ENCODE assay signal across 17 cellular contexts in genomic region chr4:7642764-7643495, GRCh38.
A peak's percentile ranks its signal among the peaks of the same experiment; 100 is the strongest.
DNase-seq lines count a peak whose midpoint lies in the region; ATAC-seq and TF ChIP-seq lines count a peak whose summit lies in the region.
"Had no signal": no experiment of that assay in that cellular context is flagged by ENCODE, and none has a peak within 500 bp of the region (broad histone marks: within the 10 kb centered on the region; RNA-seq: fewer than 3 reads in every experiment).

No MANE protein-coding gene starts in this region.

- no peaks in the 10 kb centered on the region for H4K20me1 ChIP-seq in Karpas-422 (ENCODE audit: insufficient read depth, low read depth, low read length)
- H4K20me1 ChIP-seq: BLaER1 had no signal

- peaks cover 21% of the 10 kb centered on the region for H3K4me1 Mint-ChIP-seq in brain
- no peaks in the 10 kb centered on the region for H3K4me1 Mint-ChIP-seq in CD4-positive, alpha-beta T cell (ENCODE audit: low read depth)

- H3K9me3 Mint-ChIP-seq in brain, result peaks cover 2 to 15% (median 9%) of the 10 kb centered on the region in 5 experiments
- no peaks in the 10 kb centered on the region for H3K9me3 Mint-ChIP-seq in CD4-positive, alpha-beta T cell

- H2AFZ ChIP-seq in Karpas-422 (ENCODE audit: low read length), result no peak overlapping the region

- no peaks in the 10 kb centered on the region for H3K79me2 ChIP-seq in Karpas-422 (ENCODE audit: low read length)

- intact Hi-C loops in CD4-positive, alpha-beta T cell (cut with DNase I, micrococcal nuclease), result no loop called here

- H3K4me2 ChIP-seq in Karpas-422 (ENCODE audit: low read depth, low read length, poor library complexity, severe bottlenecking), result no peak overlapping the region
- H3K4me2 ChIP-seq: BLaER1 had no signal

- no peak for ATAC-seq in CD4-positive, alpha-beta T cell (ENCODE audit: poor library complexity)
- no peak for ATAC-seq in left lobe of liver

- DNase-seq in Ammon's horn (ENCODE audit: low spot score) (peak; percentile 38), left kidney (ENCODE audit: low read depth, low spot score) (peak; percentile 50), retina (peak; percentile 83), Karpas-422 (no peak), left lobe of liver (ENCODE audit: low spot score) (no peak)
- no peak for DNase-seq in activated CD4-positive, CD25-positive, alpha-beta regulatory T cell treated with anti-CD3 and anti-CD28 coated beads, Interleukin-2, amount 50 U/mL, for 72 hours
- DNase-seq in CD4-positive, alpha-beta T cell, result no peak
- DNase-seq: CD4-positive, alpha-beta memory T cell; COR-L47; DMS153; DND-41; GF-D8; HCEC 1CT; KBM-7 had no signal

- no peaks in the 10 kb centered on the region for H3K4me1 ChIP-seq in Karpas-422 (ENCODE audit: low read length)

- H3K4me3 ChIP-seq in Karpas-422 (ENCODE audit: low read length), result no peak overlapping the region
- H3K4me3 ChIP-seq: BLaER1 had no signal

- H3K27me3 Mint-ChIP-seq in brain, result peaks cover 8% of the 10 kb centered on the region
- H3K27me3 Mint-ChIP-seq in CD4-positive, alpha-beta T cell, result no peaks in the 10 kb centered on the region

- no peak overlapping the region for H3K27ac ChIP-seq in CD4-positive, alpha-beta T cell (ENCODE audit: low read depth, low read length)
- H3K27ac ChIP-seq in Karpas-422 (ENCODE audit: low read length), result no peak overlapping the region
- H3K27ac ChIP-seq: 22Rv1, BLaER1 had no signal

- H3K27me3 ChIP-seq in CD4-positive, alpha-beta T cell (ENCODE audit: control insufficient read depth, insufficient read depth, low read length), result no peaks in the 10 kb centered on the region
- no peaks in the 10 kb centered on the region for H3K27me3 ChIP-seq in Karpas-422 (ENCODE audit: low read length)
- H3K27me3 ChIP-seq: BLaER1 had no signal

- peaks cover 14% of the 10 kb centered on the region for H3K36me3 Mint-ChIP-seq in brain
- H3K36me3 Mint-ChIP-seq in CD4-positive, alpha-beta T cell (ENCODE audit: low read depth), result no peaks in the 10 kb centered on the region
- H3K36me3 Mint-ChIP-seq: CD4-positive, alpha-beta memory T cell had no signal

- peak overlapping the region in 4 of 5 experiments; percentile 42 to 67 (median 50) for H3K27ac Mint-ChIP-seq in brain
- H3K27ac Mint-ChIP-seq in CD4-positive, alpha-beta T cell, result no peak overlapping the region
- H3K27ac Mint-ChIP-seq: CD4-positive, alpha-beta memory T cell had no signal

- H3K36me3 ChIP-seq in Karpas-422 (ENCODE audit: insufficient read depth, low read length), result no peaks in the 10 kb centered on the region

- CTCF ChIA-PET in CD4-positive, alpha-beta T cell (lab: Charles Lee), result no interaction called here

- POLR2A ChIA-PET in CD4-positive, alpha-beta T cell (lab: Charles Lee), result no interaction called here

- no peak overlapping the region for H3K9ac ChIP-seq in Karpas-422 (ENCODE audit: low read length)
- H3K9ac ChIP-seq: BLaER1 had no signal

- no peak overlapping the region for H3K4me3 Mint-ChIP-seq in brain
- no peak overlapping the region for H3K4me3 Mint-ChIP-seq in CD4-positive, alpha-beta T cell
- H3K4me3 Mint-ChIP-seq: CD4-positive, alpha-beta memory T cell had no signal

- H3K9me3 ChIP-seq in CD4-positive, alpha-beta T cell (ENCODE audit: control insufficient read depth, low read length), result no peaks in the 10 kb centered on the region
- no peaks in the 10 kb centered on the region for H3K9me3 ChIP-seq in Karpas-422 (ENCODE audit: low read length)

- H3K9me2 ChIP-seq in Karpas-422 (replicated peaks; ENCODE audit: insufficient read depth, low read length), result no peaks in the 10 kb centered on the region

- TF ChIP-seq CTCF in brain (conservative IDR thresholded peaks at IDR 0.05), result no peak
- no peak for TF ChIP-seq CTCF in CD4-positive, alpha-beta T cell (IDR thresholded peaks at IDR 0.05)

Comparison
In these comparisons a context has a peak if more than half of its experiments do, and no peak if none do; other contexts are left out.
1. DNase-seq: peak in Ammon's horn (single experiment), left kidney (single experiment) and retina (single experiment); none in activated CD4-positive, CD25-positive, alpha-beta regulatory T cell treated with anti-CD3 and anti-CD28 coated beads, Interleukin-2, amount 50 U/mL, for 72 hours (single experiment), CD4-positive, alpha-beta T cell (0 of 10), Karpas-422 (single experiment) and left lobe of liver (single experiment).